24 cellular contexts compared by ENCODE assay signal in the genomic region with DNA sequence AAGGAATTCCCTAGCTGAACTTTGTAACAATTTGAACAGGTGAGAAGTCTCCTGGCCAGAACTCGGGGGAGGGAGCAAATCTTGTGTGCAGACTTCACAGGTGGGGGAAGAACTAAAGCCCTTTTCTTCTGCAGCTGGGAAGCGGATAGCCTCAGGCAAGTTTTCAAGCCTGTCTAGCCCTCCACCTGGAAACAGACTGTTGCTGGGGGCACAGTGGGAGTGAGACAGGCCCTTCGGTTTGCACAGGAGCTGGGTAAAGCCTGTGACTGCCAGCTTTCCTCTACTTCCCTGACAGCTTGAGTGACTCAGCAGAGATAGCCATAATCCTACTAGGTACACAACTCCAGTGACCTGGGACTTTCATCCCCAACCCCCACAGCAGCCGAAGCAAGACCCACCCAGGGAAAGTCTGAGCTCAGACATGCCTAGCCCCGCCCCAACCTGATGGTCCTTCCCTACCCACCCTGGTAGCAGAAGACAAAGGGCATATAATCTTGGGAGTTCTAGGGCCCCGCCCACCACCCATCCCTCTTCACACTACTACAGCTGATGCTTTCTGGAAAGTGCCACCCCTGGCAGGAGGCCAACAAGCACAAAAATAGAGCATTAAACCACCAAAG.
DNase-seq lines count a peak whose midpoint lies in the region; ATAC-seq, FAIRE-seq and TF ChIP-seq lines count a peak whose summit lies in the region.
"Had no signal": no experiment of that assay in that cellular context is flagged by ENCODE, and none has a peak within 500 bp of the region (broad histone marks: within the 10 kb centered on the region; RNA-seq: fewer than 3 reads in every experiment).

No MANE protein-coding gene starts in this region.

- no peaks in the 10 kb centered on the region for H3K9me1 ChIP-seq in K562 (ENCODE audit: control insufficient read depth, insufficient read depth, low read length)

- CTCF ChIA-PET in activated CD8-positive, alpha-beta T cell treated with anti-CD3 and anti-CD28 coated beads for 36 hours (lab: Charles Lee), result no interaction called here
- CTCF ChIA-PET in activated CD8-positive, alpha-beta T cell treated with anti-CD3 and anti-CD28 coated beads, Interleukin-2, amount 10 ng/mL, durations not matched to agents 7 days and 5 days (lab: Charles Lee), result interaction anchor here (0.7 to 3.3 kb wide), 2 partner anchors 12 to 598 kb away, joined by 3 to 12 read pairs; no protein-coding TSS in a partner anchor
- CTCF ChIA-PET in K562 (lab: Yijun Ruan, JAX; ENCODE audit: low intra/inter-chr PET ratio), result no interaction called here

- H3K9me3 ChIP-seq in K562 (replicated peaks; ENCODE audit: control insufficient read depth, insufficient read depth, low read depth, low read length) (no peaks in the 10 kb centered on the region), iPS-15b (ENCODE audit: control insufficient read depth, insufficient read depth, low read length) (no peaks in the 10 kb centered on the region), stomach (peaks cover 0 to 3% (median 1%) of the 10 kb centered on the region in 4 donors)
- H3K9me3 ChIP-seq: body of pancreas, SJSA1 had no signal

- H4K20me1 ChIP-seq in K562 (replicated peaks; ENCODE audit: control insufficient read depth, insufficient read depth, low read length), result no peaks in the 10 kb centered on the region

- H3K9me3 Mint-ChIP-seq in activated CD8-positive, alpha-beta T cell treated with anti-CD3 and anti-CD28 coated beads for 36 hours, result peaks cover 8% of the 10 kb centered on the region
- peaks cover 10% of the 10 kb centered on the region for H3K9me3 Mint-ChIP-seq in activated CD8-positive, alpha-beta T cell treated with anti-CD3 and anti-CD28 coated beads, Interleukin-2, amount 10 ng/mL, durations not matched to agents 7 days and 5 days (ENCODE audit: insufficient read depth)
- H3K9me3 Mint-ChIP-seq: T-cell had no signal

- H3K4me3 ChIP-seq in K562, result no peak overlapping the region
- H3K4me3 ChIP-seq in iPS-15b (ENCODE audit: low read depth, low read length), result peak overlapping the region; percentile 18
- H3K4me3 ChIP-seq in stomach, result no peak overlapping the region
- H3K4me3 ChIP-seq in dorsolateral prefrontal cortex, result no peak overlapping the region
- H3K4me3 ChIP-seq: body of pancreas, SJSA1 had no signal

- TF ChIP-seq POLR2A in K562 (conservative IDR thresholded peaks at IDR 0.05), result no peak
- TF ChIP-seq POLR2A in stomach (IDR thresholded peaks at IDR 0.05), result no peak

- no TSS peak for BruUV-seq in K562 (replicated peaks; lab: Mats Ljungman, UMichigan)

- H3K27ac Mint-ChIP-seq in activated CD8-positive, alpha-beta T cell treated with anti-CD3 and anti-CD28 coated beads for 36 hours, result no peak overlapping the region
- H3K27ac Mint-ChIP-seq in activated CD8-positive, alpha-beta T cell treated with anti-CD3 and anti-CD28 coated beads, Interleukin-2, amount 10 ng/mL, durations not matched to agents 7 days and 5 days, result no peak overlapping the region
- H3K27ac Mint-ChIP-seq: activated T-cell treated with anti-CD3 and anti-CD28 coated beads, Interleukin-2, amount 50 U/mL, for 24 hours; CD4-positive, alpha-beta T cell had no signal

- no peak for TF ChIP-seq EP300 in K562 (IDR thresholded peaks at IDR 0.05; ENCODE audit: low read length)
- TF ChIP-seq EP300 in stomach (IDR thresholded peaks at IDR 0.05), result no peak

- no peak overlapping the region for H3K9ac ChIP-seq in K562 (ENCODE audit: insufficient read depth in 1 of 2, low read depth in 2 of 2, low read length in 2 of 2)
- peak overlapping the region; percentile 24 for H3K9ac ChIP-seq in iPS-15b (ENCODE audit: low read depth, low read length)

- no peaks in the 10 kb centered on the region for H3K36me3 ChIP-seq in K562 (ENCODE audit: control insufficient read depth, insufficient read depth, low read length)
- H3K36me3 ChIP-seq in iPS-15b (ENCODE audit: control insufficient read depth, insufficient read depth, low read length), result no peaks in the 10 kb centered on the region
- no peaks in the 10 kb centered on the region for H3K36me3 ChIP-seq in stomach
- H3K36me3 ChIP-seq: SJSA1 had no signal

- TF ChIP-seq RAD21 in K562 (CRISPR knock-in tag; conservative IDR thresholded peaks at IDR 0.05 in 1 of 2, IDR thresholded peaks at IDR 0.05 in 1 of 2), result no peak

- TF ChIP-seq CTCF in activated CD8-positive, alpha-beta T cell treated with anti-CD3 and anti-CD28 coated beads for 36 hours (IDR thresholded peaks at IDR 0.05), result no peak
- TF ChIP-seq CTCF in K562 (IDR thresholded peaks at IDR 0.05 in 2 of 3, conservative IDR thresholded peaks at IDR 0.05 in 1 of 3; ENCODE audit: insufficient read depth in 2 of 3, low read depth in 1 of 3, low read length in 3 of 3) (no peak), stomach (IDR thresholded peaks at IDR 0.05) (no peak), dorsolateral prefrontal cortex (IDR thresholded peaks at IDR 0.05 in 54 of 56, conservative IDR thresholded peaks at IDR 0.05 in 2 of 56; ENCODE audit: low read depth in 1 of 56, partially characterized antibody in 56 of 56) (no peak)

- H3K4me1 Mint-ChIP-seq in activated CD8-positive, alpha-beta T cell treated with anti-CD3 and anti-CD28 coated beads for 36 hours (ENCODE audit: low read depth), result peaks cover 36% of the 10 kb centered on the region
- H3K4me1 Mint-ChIP-seq in activated CD8-positive, alpha-beta T cell treated with anti-CD3 and anti-CD28 coated beads, Interleukin-2, amount 10 ng/mL, durations not matched to agents 7 days and 5 days (ENCODE audit: low read depth), result peaks cover 39% of the 10 kb centered on the region

- H3K4me1 ChIP-seq in K562 (replicated peaks in 1 of 2; ENCODE audit: control insufficient read depth in 2 of 2, insufficient read depth in 2 of 2, low read length in 2 of 2) (no peaks in the 10 kb centered on the region; a peak in 1 of 5 replicates), iPS-15b (ENCODE audit: control insufficient read depth, insufficient read depth, low read length) (peaks cover 24% of the 10 kb centered on the region), stomach (no peaks in the 10 kb centered on the region)
- H3K4me1 ChIP-seq: body of pancreas, SJSA1 had no signal

- in situ Hi-C loops in K562 (cut with MboI), result no loop called here

- ATAC-seq in activated CD8-positive, alpha-beta T cell treated with anti-CD3 and anti-CD28 coated beads for 36 hours, result no peak
- ATAC-seq in activated CD8-positive, alpha-beta T cell treated with anti-CD3 and anti-CD28 coated beads, Interleukin-2, amount 10 ng/mL, durations not matched to agents 7 days and 5 days, result no peak
- no peak for ATAC-seq in K562
- no peak for ATAC-seq in stimulated activated naive CD8-positive, alpha-beta T cell treated with anti-CD3 and anti-CD28 coated beads, Interleukin-15, Interleukin-2, amounts not matched to agents 100 U/mL and 50 U/mL, for 24 hours
- ATAC-seq: body of pancreas, T-cell had no signal

- POLR2A ChIA-PET in activated CD8-positive, alpha-beta T cell treated with anti-CD3 and anti-CD28 coated beads for 36 hours (lab: Charles Lee), result no interaction called here
- POLR2A ChIA-PET in activated CD8-positive, alpha-beta T cell treated with anti-CD3 and anti-CD28 coated beads, Interleukin-2, amount 10 ng/mL, durations not matched to agents 7 days and 5 days (lab: Charles Lee), result interaction anchor here (1.8 kb wide), 1 partner anchor 19 kb away, joined by 5 read pairs; no protein-coding TSS in a partner anchor
- POLR2A ChIA-PET in K562 (lab: Yijun Ruan, JAX), result interaction anchor here (1.0 kb wide), 1 partner anchor 544 kb away, joined by 3 read pairs; no protein-coding TSS in a partner anchor

- no peaks in the 10 kb centered on the region for H3K79me2 ChIP-seq in K562 (ENCODE audit: control insufficient read depth, insufficient read depth, low read length)

- H2AFZ ChIP-seq in K562 (ENCODE audit: low read depth, low read length), result no peak overlapping the region

- no peak overlapping the region for H3K4me2 ChIP-seq in K562 (ENCODE audit: insufficient read depth, low read length)

- H3K4me3 Mint-ChIP-seq in activated CD8-positive, alpha-beta T cell treated with anti-CD3 and anti-CD28 coated beads for 36 hours, result no peak overlapping the region
- no peak overlapping the region for H3K4me3 Mint-ChIP-seq in activated CD8-positive, alpha-beta T cell treated with anti-CD3 and anti-CD28 coated beads, Interleukin-2, amount 10 ng/mL, durations not matched to agents 7 days and 5 days
- H3K4me3 Mint-ChIP-seq: activated T-cell treated with anti-CD3 and anti-CD28 coated beads, Interleukin-2, amount 50 U/mL, for 24 hours; CD4-positive, alpha-beta T cell had no signal

- H3K27me3 Mint-ChIP-seq in activated CD8-positive, alpha-beta T cell treated with anti-CD3 and anti-CD28 coated beads for 36 hours, result no peaks in the 10 kb centered on the region
- no peaks in the 10 kb centered on the region for H3K27me3 Mint-ChIP-seq in activated CD8-positive, alpha-beta T cell treated with anti-CD3 and anti-CD28 coated beads, Interleukin-2, amount 10 ng/mL, durations not matched to agents 7 days and 5 days (ENCODE audit: low read depth)
- H3K27me3 Mint-ChIP-seq: activated T-cell treated with anti-CD3 and anti-CD28 coated beads, Interleukin-2, amount 50 U/mL, for 24 hours; CD4-positive, alpha-beta T cell; T-cell had no signal

- H3K27ac ChIP-seq in K562 (ENCODE audit: extremely low read depth, low read depth, low read length), result no peak overlapping the region
- H3K27ac ChIP-seq in stomach, result no peak overlapping the region
- H3K27ac ChIP-seq in dorsolateral prefrontal cortex, result no peak overlapping the region
- H3K27ac ChIP-seq: body of pancreas, SJSA1 had no signal

- WGBS in K562 (ENCODE audit: insufficient coverage, low coverage, missing lambda C conversion rate), result 2% methylated on average over 6 of the region's 6 CpGs
- 49 to 58% (median 54%) methylated on average over 6 of the region's 6 CpGs for WGBS in stomach, 5 donors

- FAIRE-seq in K562 (lab: Jason Lieb, UNC), result no peak
- FAIRE-seq: frontal cortex had no signal

- H3K27me3 ChIP-seq in K562 (ENCODE audit: control insufficient read depth in 2 of 2, insufficient read depth in 2 of 2, low read length in 2 of 2), result no peaks in the 10 kb centered on the region
- H3K27me3 ChIP-seq in iPS-15b (ENCODE audit: control insufficient read depth, insufficient read depth, low read length), result no peaks in the 10 kb centered on the region
- no peaks in the 10 kb centered on the region for H3K27me3 ChIP-seq in stomach
- no peaks in the 10 kb centered on the region for H3K27me3 ChIP-seq in dorsolateral prefrontal cortex
- H3K27me3 ChIP-seq: body of pancreas, SJSA1 had no signal

- no peaks in the 10 kb centered on the region for H3K36me3 Mint-ChIP-seq in activated CD8-positive, alpha-beta T cell treated with anti-CD3 and anti-CD28 coated beads for 36 hours (ENCODE audit: low read depth)
- peaks cover 9% of the 10 kb centered on the region for H3K36me3 Mint-ChIP-seq in activated CD8-positive, alpha-beta T cell treated with anti-CD3 and anti-CD28 coated beads, Interleukin-2, amount 10 ng/mL, durations not matched to agents 7 days and 5 days (ENCODE audit: low read depth)
- H3K36me3 Mint-ChIP-seq: T-cell had no signal

- peak; percentile 2 for DNase-seq in activated CD8-positive, alpha-beta T cell treated with anti-CD3 and anti-CD28 coated beads for 36 hours
- DNase-seq in activated CD8-positive, alpha-beta T cell treated with anti-CD3 and anti-CD28 coated beads, Interleukin-2, amount 10 ng/mL, durations not matched to agents 7 days and 5 days, result no peak
- DNase-seq in K562 (ENCODE audit: extremely low read depth in 1 of 4, low spot score in 3 of 4), result peak in 1 of 4 experiments; percentile 2
- peak; percentile 31 for DNase-seq in stomach
- no peak for DNase-seq in dorsolateral prefrontal cortex
- DNase-seq in stimulated activated naive CD8-positive, alpha-beta T cell treated with anti-CD3 and anti-CD28 coated beads, Interleukin-15, Interleukin-2, amounts not matched to agents 100 U/mL and 50 U/mL, for 24 hours, result no peak
- DNase-seq in NCI-H1694 treated with DMSO at 0.1 percent for 48 hours (lab: John Stamatoyannopoulos, UW), result no peak
- DNase-seq: 8988T; activated CD4-positive, CD25-positive, alpha-beta regulatory T cell treated with anti-CD3 and anti-CD28 coated beads, Interleukin-2, amount 50 U/mL, for 72 hours; activated gamma-delta T cell treated with Interleukin-2 at 50 U/mL for 16 hours; activated T-cell treated with anti-CD3 and anti-CD28 coated beads, Interleukin-2, amount 50 U/mL, for 24 hours; body of pancreas; CD4-positive, alpha-beta T cell; DMS153; effector CD4-positive, alpha-beta T cell; hypothalamus; NCI-H1105 treated with DMSO at 0.1 percent for 48 hours; NCI-H2081; NK-92 treated with Interleukin-12 subunit alpha and Interleukin-12 subunit beta, amount 100 ng/mL, for 24 hours; stimulated activated CD4-positive, alpha-beta T cell treated with anti-CD3 and anti-CD28 coated beads, Interleukin-1b, Interleukin-23, amount 100 ng/mL, for 48 hours; T-cell had no signal

- intact Hi-C loops in activated CD8-positive, alpha-beta T cell treated with anti-CD3 and anti-CD28 coated beads for 36 hours (cut with micrococcal nuclease), result no loop called here
- intact Hi-C loops in K562 (cut with micrococcal nuclease) (no loop called here), stomach (cut with DNase I; ENCODE audit: low total_unique reads) (no loop called here), dorsolateral prefrontal cortex (cut with DNase I) (no loop called here)

Comparison
In these comparisons a context has a peak if more than half of its experiments do, and no peak if none do; other contexts are left out.
1. DNase-seq: peak in activated CD8-positive, alpha-beta T cell treated with anti-CD3 and anti-CD28 coated beads for 36 hours (single experiment) and stomach (single experiment); none in activated CD8-positive, alpha-beta T cell treated with anti-CD3 and anti-CD28 coated beads, Interleukin-2, amount 10 ng/mL, durations not matched to agents 7 days and 5 days (single experiment), dorsolateral prefrontal cortex (0 of 10), stimulated activated naive CD8-positive, alpha-beta T cell treated with anti-CD3 and anti-CD28 coated beads, Interleukin-15, Interleukin-2, amounts not matched to agents 100 U/mL and 50 U/mL, for 24 hours (single experiment) and NCI-H1694 treated with DMSO at 0.1 percent for 48 hours (single experiment).